Comparison of ENCODE assay signal across 1 cellular context in genomic region chr10:95693668-95694534, GRCh38.
TF ChIP-seq lines count a peak whose summit lies in the region.

Gene TCTN3 (minus strand): TSS chr10:95693927. CDS start chr10:95693899, 28 bp downstream.

TF ChIP-seq in HCT116, 20 proteins besides CTCF, POLR2A, EP300 and RAD21 (continued from another document):
- TF ChIP-seq SP1 (IDR thresholded peaks at IDR 0.05; ENCODE audit: low read depth) (peak; percentile 95), TCF7L2 (IDR thresholded peaks at IDR 0.05; ENCODE audit: borderline replicate concordance, extremely low read depth, insufficient read depth, insufficient read length) (no peak), ZBTB33 (IDR thresholded peaks at IDR 0.05; ENCODE audit: extremely low read depth, insufficient replicate concordance, low read length) (no peak), SRF (IDR thresholded peaks at IDR 0.05; ENCODE audit: low read depth) (peak; percentile 61; the same call in 1 of the 2 replicates), JUND (IDR thresholded peaks at IDR 0.05) (no peak), ATF3 (IDR thresholded peaks at IDR 0.05) (no peak), ZFX (IDR thresholded peaks at IDR 0.05) (peak; percentile 90)
